ENCODE assay signal across 9 cellular contexts in genomic region chr15:62125763-62126162, GRCh38. TPM values are rescaled to one million over a fixed set of nuclear protein-coding genes. Genes with fewer than 3 reads are reported as not detected.
A peak's percentile ranks its signal among the peaks of the same experiment; 100 is the strongest.
DNase-seq lines count a peak whose midpoint lies in the region; ATAC-seq, FAIRE-seq and TF ChIP-seq lines count a peak whose summit lies in the region.
"Had no signal": no experiment of that assay in that cellular context is flagged by ENCODE, and none has a peak within 500 bp of the region (broad histone marks: within the 10 kb centered on the region; RNA-seq: fewer than 3 reads in every experiment).

No MANE protein-coding gene starts in this region.

- no peak overlapping the region for H3K4ac ChIP-seq in H1 (replicated peaks; ENCODE audit: insufficient read length, low read depth, low read length)

- no peak overlapping the region for H2BK20ac ChIP-seq in H1 (ENCODE audit: low read length)

- H3K4me1 ChIP-seq in HAP-1 (no peaks in the 10 kb centered on the region), H1 (replicated peaks in 1 of 4; ENCODE audit: control insufficient read depth in 3 of 4, insufficient read depth in 4 of 4, low read length in 3 of 4) (no peaks in the 10 kb centered on the region), gastrocnemius medialis (no peaks in the 10 kb centered on the region)

- H3K4me3 ChIP-seq in HAP-1 (no peak overlapping the region), H1 (ENCODE audit: extremely low read depth in 1 of 4, insufficient read depth in 2 of 4, low read depth in 3 of 4, low read length in 4 of 4) (no peak overlapping the region), gastrocnemius medialis (no peak overlapping the region)
- H3K4me3 ChIP-seq: SJSA1 had no signal

- peak in 2 of 3 experiments; percentile 7 to 14; a peak in 2 of 4 replicates for TF ChIP-seq CTCF in H1 (IDR thresholded peaks at IDR 0.05; ENCODE audit: control extremely low read depth in 1 of 3, insufficient read depth in 1 of 3, low read depth in 1 of 3, low read length in 3 of 3)
- peak in 3 of 5 experiments; percentile 35 to 36 (median 35) for TF ChIP-seq CTCF in gastrocnemius medialis (IDR thresholded peaks at IDR 0.05 in 4 of 5, conservative IDR thresholded peaks at IDR 0.05 in 1 of 5)

- DNase-seq in HAP-1 (ENCODE audit: low spot score in 2 of 2) (peak; percentile 53 to 66), NCI-H524 (lab: John Stamatoyannopoulos, UW) (peak; percentile 95 to 97), H1 (ENCODE audit: low read depth in 1 of 2, low spot score in 2 of 2) (no peak), gastrocnemius medialis (no peak), hippocampal formation (lab: John Stamatoyannopoulos, UW) (no peak)
- DNase-seq in stimulated activated CD4-positive, alpha-beta T cell treated with anti-CD3 and anti-CD28 coated beads, Interleukin-4, amount 100 ng/mL, for 24 hours: no peak
- no peak for DNase-seq in activated naive CD4-positive, alpha-beta T cell treated with anti-CD3 and anti-CD28 coated beads, Interleukin-2, amount 10 ng/mL, durations not matched to agents 7 days and 5 days

- H3K79me1 ChIP-seq in H1 (ENCODE audit: low read depth, low read length): no peaks in the 10 kb centered on the region

- H4K91ac ChIP-seq in H1 (replicated peaks; ENCODE audit: insufficient read length, low read length): no peak overlapping the region

- no peak overlapping the region for H3K4me2 ChIP-seq in H1 (ENCODE audit: insufficient read depth in 1 of 2, low read depth in 2 of 2, low read length in 2 of 2)

- H4K8ac ChIP-seq in H1 (ENCODE audit: extremely low read depth, insufficient read depth, low read length): no peak overlapping the region

- H3K36me3 ChIP-seq in HAP-1 (replicated peaks) (no peaks in the 10 kb centered on the region), H1 (ENCODE audit: control insufficient read depth in 2 of 4, insufficient read depth in 4 of 4, low read length in 3 of 4) (no peaks in the 10 kb centered on the region), gastrocnemius medialis (no peaks in the 10 kb centered on the region)
- H3K36me3 ChIP-seq: SJSA1 had no signal

- no peak for FAIRE-seq in H1 (lab: Jason Lieb, UNC)

- H3K9me3 ChIP-seq in HAP-1 (no peaks in the 10 kb centered on the region), H1 (ENCODE audit: insufficient read depth in 2 of 2, low read depth in 1 of 2, low read length in 1 of 2) (peaks cover 0 to 7% of the 10 kb centered on the region in 2 experiments; a peak in 2 of 4 replicates), gastrocnemius medialis (no peaks in the 10 kb centered on the region)
- H3K9me3 ChIP-seq: SJSA1 had no signal

- no peaks in the 10 kb centered on the region for H3K79me2 ChIP-seq in H1 (ENCODE audit: control insufficient read depth in 1 of 2, insufficient read depth in 2 of 2, low read length in 2 of 2)

- no peak overlapping the region for H3K9ac ChIP-seq in H1 (replicated peaks in 1 of 4; ENCODE audit: extremely low read depth in 1 of 4, low read depth in 3 of 4, low read length in 3 of 4)

- H3K27ac ChIP-seq in H1 (ENCODE audit: low read depth, low read length) (no peak overlapping the region), gastrocnemius medialis (no peak overlapping the region)
- H3K27ac ChIP-seq: SJSA1 had no signal

- CTCF ChIA-PET in H1 (lab: Charles Lee; ENCODE audit: partially characterized antibody): interaction anchor here (0.7 to 1.7 kb wide), 14 partner anchors 14 to 846 kb away, joined by 3 to 11 read pairs (median 4); partner anchors contain the start of gene C2CD4B
- CTCF ChIA-PET in activated naive CD4-positive, alpha-beta T cell treated with anti-CD3 and anti-CD28 coated beads, Interleukin-2, amount 10 ng/mL, durations not matched to agents 7 days and 5 days (lab: Charles Lee): interaction anchor here (0.6 to 3.4 kb wide), 6 partner anchors 13 to 1124 kb away, joined by 3 to 21 read pairs (median 4); no protein-coding TSS in a partner anchor

- H3K36me3 Mint-ChIP-seq in activated naive CD4-positive, alpha-beta T cell treated with anti-CD3 and anti-CD28 coated beads, Interleukin-2, amount 10 ng/mL, durations not matched to agents 7 days and 5 days: no peaks in the 10 kb centered on the region

- peaks cover 42% of the 10 kb centered on the region for H3K4me1 Mint-ChIP-seq in activated naive CD4-positive, alpha-beta T cell treated with anti-CD3 and anti-CD28 coated beads, Interleukin-2, amount 10 ng/mL, durations not matched to agents 7 days and 5 days

- no peak overlapping the region for H3K4me3 Mint-ChIP-seq in activated naive CD4-positive, alpha-beta T cell treated with anti-CD3 and anti-CD28 coated beads, Interleukin-2, amount 10 ng/mL, durations not matched to agents 7 days and 5 days

- no peak overlapping the region for H3K18ac ChIP-seq in H1 (ENCODE audit: extremely low read depth, low read length)

- H2BK12ac ChIP-seq in H1 (ENCODE audit: low read depth, low read length): no peak overlapping the region

- H2AFZ ChIP-seq in H1 (ENCODE audit: low read length): no peak overlapping the region

- intact Hi-C loops in gastrocnemius medialis (cut with DNase I; ENCODE audit: low total_unique reads): no loop called here

- TF ChIP-seq POLR2A in H1 (IDR thresholded peaks at IDR 0.05; ENCODE audit: control extremely low read depth in 1 of 2, low read depth in 2 of 2, low read length in 2 of 2): no peak
- no peak for TF ChIP-seq POLR2A in gastrocnemius medialis (IDR thresholded peaks at IDR 0.05)

- no peaks in the 10 kb centered on the region for H3K23me2 ChIP-seq in H1 (ENCODE audit: low read depth, low read length)

- H3K56ac ChIP-seq in H1 (replicated peaks; ENCODE audit: insufficient read length, low read depth, low read length): no peak overlapping the region

- no peak overlapping the region for H3K14ac ChIP-seq in H1 (ENCODE audit: insufficient read length)

- H2AK5ac ChIP-seq in H1 (ENCODE audit: low read depth, low read length): no peak overlapping the region

- H3K27me3 ChIP-seq in HAP-1 (ENCODE audit: low read depth) (peaks cover 12% of the 10 kb centered on the region), H1 (replicated peaks in 1 of 4; ENCODE audit: control insufficient read depth in 3 of 4, extremely low read depth in 1 of 4, insufficient read depth in 3 of 4, low read length in 3 of 4) (peaks cover 0 to 1% (median 0%) of the 10 kb centered on the region in 4 experiments; a peak in 1 of 7 replicates), gastrocnemius medialis (no peaks in the 10 kb centered on the region)
- H3K27me3 ChIP-seq: SJSA1 had no signal

- no peak for TF ChIP-seq EP300 in H1 (IDR thresholded peaks at IDR 0.05; ENCODE audit: borderline replicate concordance in 1 of 2, low read depth in 2 of 2, low read length in 2 of 2)

- H4K5ac ChIP-seq in H1 (ENCODE audit: insufficient read length, low read depth, low read length): no peak overlapping the region

- no peak for TF ChIP-seq RAD21 in H1 (IDR thresholded peaks at IDR 0.05 in 1 of 2, conservative IDR thresholded peaks at IDR 0.05 in 1 of 2; ENCODE audit: low read depth in 2 of 2, low read length in 2 of 2)

- 82% methylated on average over 2 of the region's 2 CpGs; no CpG with 5 or more reads in 1 of the 2 experiments for WGBS in H1 (ENCODE audit: extremely low coverage in 1 of 2, insufficient coverage in 1 of 2, insufficient read length in 1 of 2, insufficient replicate concordance in 2 of 2, low coverage in 1 of 2, low lambda C conversion rate in 2 of 2, missing lambda C conversion rate in 1 of 2), 2 experiments

- no peak overlapping the region for H2BK5ac ChIP-seq in H1 (ENCODE audit: low read depth, low read length)

- H2BK15ac ChIP-seq in H1 (ENCODE audit: low read length): no peak overlapping the region

- in situ Hi-C loops in HAP-1 (cut with MboI; ENCODE audit: low sequenced_read_pairs) (no loop called here), gastrocnemius medialis (cut with MboI; ENCODE audit: low sequenced_read_pairs in 4 of 4) (no loop called here)

- no peaks in the 10 kb centered on the region for H3K9me3 Mint-ChIP-seq in activated naive CD4-positive, alpha-beta T cell treated with anti-CD3 and anti-CD28 coated beads, Interleukin-2, amount 10 ng/mL, durations not matched to agents 7 days and 5 days

- H2BK120ac ChIP-seq in H1 (replicated peaks; ENCODE audit: low read depth, low read length): no peak overlapping the region

- no peaks in the 10 kb centered on the region for H4K20me1 ChIP-seq in H1 (replicated peaks in 1 of 2; ENCODE audit: control insufficient read depth in 1 of 2, insufficient read depth in 2 of 2, low read length in 2 of 2)

- POLR2A ChIA-PET in H1 (lab: Charles Lee; ENCODE audit: partially characterized antibody): interaction anchor here (1.4 kb wide), 1 partner anchor 17 kb away, joined by 3 read pairs; no protein-coding TSS in a partner anchor

- ATAC-seq in gastrocnemius medialis (no peak), GM21423 (IDR thresholded peaks at IDR 0.05; ENCODE audit: unreplicated experiment) (no peak)

- H3K27ac Mint-ChIP-seq in activated naive CD4-positive, alpha-beta T cell treated with anti-CD3 and anti-CD28 coated beads, Interleukin-2, amount 10 ng/mL, durations not matched to agents 7 days and 5 days: no peak overlapping the region

- peaks cover 7% of the 10 kb centered on the region for H3K27me3 Mint-ChIP-seq in activated naive CD4-positive, alpha-beta T cell treated with anti-CD3 and anti-CD28 coated beads, Interleukin-2, amount 10 ng/mL, durations not matched to agents 7 days and 5 days

- H3K23ac ChIP-seq in H1 (ENCODE audit: insufficient read length): no peak overlapping the region

RNA-seq across cellular contexts. Expression of gene C2CD4B, which starts 39.3 kb away (rescaled TPM):
- total RNA-seq in H1 (2021; fragmentation: NEBNext Ultra II Directional; extraction: Animal tissue kit (Norgen Biotek cat#: 25700)): 0.40 and 0.73 TPM in 2 replicates
- polyA plus RNA-seq in H1 (2011; rRNA removed): 0.12 and 0.41 TPM in 2 replicates
- polyA plus RNA-seq in H1 (2011; cell fraction: cytosol; rRNA removed): 0.22 TPM
- polyA plus RNA-seq in H1 (2011; cell fraction: nucleus; rRNA removed): 0.36 TPM
- polyA plus RNA-seq in H1 (2012, experiment 1 of 2): 0.10 to 0.34 TPM (median 0.19 TPM) in 3 of 4 replicates, not detected in the other
- 0.24 TPM for polyA plus RNA-seq in H1 (2012, experiment 2 of 2)
- 0.49 TPM for polyA plus RNA-seq in H1 (2013, experiment 1 of 2)
- polyA plus RNA-seq in H1 (2013, experiment 2 of 2): 0.53 TPM
- polyA minus RNA-seq in H1 (2011; rRNA and poly(A)+ RNA removed): 0.16 TPM in 1 of 2 replicates, not detected in the other
- not detected for polyA minus RNA-seq in H1 (2011; cell fraction: cytosol; rRNA and poly(A)+ RNA removed)
- 1.6 TPM for polyA minus RNA-seq in H1 (2011; cell fraction: nucleus; rRNA and poly(A)+ RNA removed)
- total RNA-seq in gastrocnemius medialis: 1 to 10 TPM; 1.5 to 3.2 (median 2.2) TPM
- total RNA-seq: SJSA1 had no signal

RNA-seq across cellular contexts. Expression of gene C2CD4A, which starts 59.0 kb away (rescaled TPM):
- total RNA-seq in H1 (2021; fragmentation: NEBNext Ultra II Directional; extraction: Animal tissue kit (Norgen Biotek cat#: 25700)): not detected in 2 replicates
- polyA plus RNA-seq in H1 (2011; rRNA removed): not detected in 2 replicates
- polyA plus RNA-seq in H1 (2011; cell fraction: cytosol; rRNA removed): not detected
- polyA plus RNA-seq in H1 (2011; cell fraction: nucleus; rRNA removed): not detected
- 0.10 TPM in 1 of 4 replicates, not detected in the others for polyA plus RNA-seq in H1 (2012, experiment 1 of 2)
- 0.04 TPM for polyA plus RNA-seq in H1 (2012, experiment 2 of 2)
- polyA plus RNA-seq in H1 (2013, experiment 1 of 2): 0.04 TPM
- polyA plus RNA-seq in H1 (2013, experiment 2 of 2): 0.04 TPM
- polyA minus RNA-seq in H1 (2011; rRNA and poly(A)+ RNA removed): not detected in 2 replicates
- polyA minus RNA-seq in H1 (2011; cell fraction: cytosol; rRNA and poly(A)+ RNA removed): not detected
- polyA minus RNA-seq in H1 (2011; cell fraction: nucleus; rRNA and poly(A)+ RNA removed): 0.40 TPM
- under 1 TPM in 3 of 4 donors, not detected in 1; 0.23 to 0.66 (median 0.47) TPM for total RNA-seq in gastrocnemius medialis
- total RNA-seq: SJSA1 had no signal

Comparison
In these comparisons a context has a peak if more than half of its experiments do, and no peak if none do; other contexts are left out.
1. DNase-seq: peak in HAP-1 (2 of 2) and NCI-H524 (2 of 2); none in H1 (0 of 2), gastrocnemius medialis (0 of 2), stimulated activated CD4-positive, alpha-beta T cell treated with anti-CD3 and anti-CD28 coated beads, Interleukin-4, amount 100 ng/mL, for 24 hours (single experiment), activated naive CD4-positive, alpha-beta T cell treated with anti-CD3 and anti-CD28 coated beads, Interleukin-2, amount 10 ng/mL, durations not matched to agents 7 days and 5 days (single experiment) and hippocampal formation (0 of 2).